8 cellular contexts compared by ENCODE assay signal in the genomic region with DNA sequence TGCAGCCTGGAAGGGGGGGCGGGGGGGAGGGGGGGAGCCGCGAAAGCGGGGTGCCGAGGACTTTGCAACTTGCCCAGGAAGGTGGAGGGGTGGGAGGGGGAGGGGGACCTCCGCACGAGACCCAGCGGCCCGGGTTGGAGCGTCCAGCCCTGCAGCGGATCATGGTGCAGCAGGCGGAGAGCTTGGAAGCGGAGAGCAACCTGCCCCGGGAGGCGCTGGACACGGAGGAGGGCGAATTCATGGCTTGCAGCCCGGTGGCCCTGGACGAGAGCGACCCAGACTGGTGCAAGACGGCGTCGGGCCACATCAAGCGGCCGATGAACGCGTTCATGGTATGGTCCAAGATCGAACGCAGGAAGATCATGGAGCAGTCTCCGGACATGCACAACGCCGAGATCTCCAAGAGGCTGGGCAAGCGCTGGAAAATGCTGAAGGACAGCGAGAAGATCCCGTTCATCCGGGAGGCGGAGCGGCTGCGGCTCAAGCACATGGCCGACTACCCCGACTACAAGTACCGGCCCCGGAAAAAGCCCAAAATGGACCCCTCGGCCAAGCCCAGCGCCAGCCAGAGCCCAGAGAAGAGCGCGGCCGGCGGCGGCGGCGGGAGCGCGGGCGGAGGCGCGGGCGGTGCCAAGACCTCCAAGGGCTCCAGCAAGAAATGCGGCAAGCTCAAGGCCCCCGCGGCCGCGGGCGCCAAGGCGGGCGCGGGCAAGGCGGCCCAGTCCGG.
A peak's percentile ranks its signal among the peaks of the same experiment; 100 is the strongest.
DNase-seq lines count a peak whose midpoint lies in the region; ATAC-seq and TF ChIP-seq lines count a peak whose summit lies in the region.

No MANE protein-coding gene starts in this region.

- H3K4me3 ChIP-seq in foreskin fibroblast (ENCODE audit: low read depth in 1 of 2, low read length in 2 of 2) (peak overlapping the region; percentile 41 to 64), retinal pigment epithelial cell (ENCODE audit: low read length) (peak overlapping the region; percentile 86)

- no peak for ATAC-seq in HG02763 (IDR thresholded peaks at IDR 0.05; ENCODE audit: unreplicated experiment)

- TF ChIP-seq CTCF in foreskin fibroblast (IDR thresholded peaks at IDR 0.05; ENCODE audit: low read depth, low read length) (no peak), retinal pigment epithelial cell (conservative IDR thresholded peaks at IDR 0.05; ENCODE audit: low read depth, low read length) (no peak)

- DNase-seq in NCI-H1417 (lab: John Stamatoyannopoulos, UW): peak; percentile 82 to 91 (median 87)
- no peak for DNase-seq in NCI-H1417 treated with DMSO at 0.1 percent for 48 hours (lab: John Stamatoyannopoulos, UW)
- DNase-seq in NCI-H345 (lab: John Stamatoyannopoulos, UW): peak; percentile 73
- peak in 1 of 2 donors; percentile 39 for DNase-seq in foreskin fibroblast
- no peak for DNase-seq in retinal pigment epithelial cell (ENCODE audit: low read depth)
- no peak for DNase-seq in NCI-H2196 (lab: John Stamatoyannopoulos, UW; ENCODE audit: unreplicated experiment)
- DNase-seq in activated naive CD4-positive, alpha-beta T cell treated with Interleukin-2 at 50 U/mL for 16 hours: no peak

Comparison
In these comparisons a context has a peak if more than half of its experiments do, and no peak if none do; other contexts are left out.
1. DNase-seq: peak in NCI-H1417 (3 of 3) and NCI-H345 (single experiment); none in NCI-H1417 treated with DMSO at 0.1 percent for 48 hours (single experiment), retinal pigment epithelial cell (single experiment), NCI-H2196 (single experiment) and activated naive CD4-positive, alpha-beta T cell treated with Interleukin-2 at 50 U/mL for 16 hours (single experiment).